ENCODE assay signal across 13 cellular contexts in genomic region chr3:195263925-195264575, GRCh38.
"Had no signal": no experiment of that assay in that cellular context is flagged by ENCODE, and none has a peak within 500 bp of the region (broad histone marks: within the 10 kb centered on the region; RNA-seq: fewer than 3 reads in every experiment).

No MANE protein-coding gene starts in this region.

- H3K27me3 ChIP-seq: gastrocnemius medialis, stomach had no signal

- H3K27me3 Mint-ChIP-seq: central memory CD8-positive, alpha-beta T cell had no signal

- H3K36me3 ChIP-seq: gastrocnemius medialis, thoracic aorta had no signal

- H3K27ac ChIP-seq: gastrocnemius medialis, stomach, thoracic aorta had no signal

- DNase-seq: activated CD4-positive, alpha-beta T cell treated with anti-CD3 and anti-CD28 coated beads, Interleukin-2, amount 50 U/mL, for 48 hours; activated CD8-positive, alpha-beta memory T cell treated with anti-CD3 and anti-CD28 coated beads, Interleukin-2, amount 50 U/mL, for 48 hours; activated naive CD4-positive, alpha-beta T cell treated with anti-CD3 and anti-CD28 coated beads for 36 hours; gastrocnemius medialis; left ventricle myocardium superior; retina; stomach had no signal

- H3K4me3 Mint-ChIP-seq: activated naive CD4-positive, alpha-beta T cell treated with anti-CD3 and anti-CD28 coated beads for 36 hours; central memory CD8-positive, alpha-beta T cell; T-helper 1 cell treated with Interleukin-12 subunit alpha and Interleukin-12 subunit beta and Interleukin-4 antibody, amounts not matched to agents 30 μg/mL and 1 μg/mL, for 36 hours had no signal

- ATAC-seq: activated CD4-positive, CD25-positive, alpha-beta regulatory T cell treated with anti-CD3 and anti-CD28 coated beads, Interleukin-2, amount 50 U/mL, for 24 hours; gastrocnemius medialis; left ventricle myocardium superior; SK-N-SH treated with all-trans-retinoic acid at 6 μM for 48 hours had no signal

- H3K9me3 ChIP-seq: gastrocnemius medialis, stomach, thoracic aorta had no signal

- H3K9me3 Mint-ChIP-seq: activated naive CD4-positive, alpha-beta T cell treated with anti-CD3 and anti-CD28 coated beads for 36 hours; central memory CD8-positive, alpha-beta T cell; T-helper 1 cell treated with Interleukin-12 subunit alpha and Interleukin-12 subunit beta and Interleukin-4 antibody, amounts not matched to agents 30 μg/mL and 1 μg/mL, for 36 hours had no signal

- H3K27ac Mint-ChIP-seq: activated naive CD4-positive, alpha-beta T cell treated with anti-CD3 and anti-CD28 coated beads for 36 hours; T-helper 1 cell treated with Interleukin-12 subunit alpha and Interleukin-12 subunit beta and Interleukin-4 antibody, amounts not matched to agents 30 μg/mL and 1 μg/mL, for 36 hours had no signal

- FAIRE-seq: urothelium cell line had no signal

- H3K4me3 ChIP-seq: gastrocnemius medialis, stomach, thoracic aorta had no signal
